8 cellular contexts compared by ENCODE assay signal in genomic region chr13:99307247-99307646, GRCh38. TPM values are rescaled to one million over a fixed set of nuclear protein-coding genes. Genes with fewer than 3 reads are reported as not detected.
DNase-seq lines count a peak whose midpoint lies in the region; ATAC-seq and TF ChIP-seq lines count a peak whose summit lies in the region.

TSS of gene GPR183 (minus strand) at chr13:99307399. CDS start at chr13:99296145, 11,254 bp downstream.

- peak within 1 kb of the TSS; percentile 30 for H3K4me2 ChIP-seq in SU-DHL-6 (ENCODE audit: low read depth, low read length, poor library complexity, severe bottlenecking)

- H3K9ac ChIP-seq in SU-DHL-6 (ENCODE audit: low read length) (no peak within 1 kb of the TSS), skeletal muscle tissue (ENCODE audit: low read depth in 1 of 3, low read length in 3 of 3) (peak within 1 kb of the TSS in 1 of 3 donors; percentile 2)

- CTCF ChIA-PET in A673 (lab: Charles Lee) = no interaction called here

- no peak within 1 kb of the TSS for H3K4me3 ChIP-seq in SU-DHL-6 (ENCODE audit: insufficient read depth, low read length, poor library complexity, severe bottlenecking)
- peak within 1 kb of the TSS in 1 of 3 donors; percentile 36 for H3K4me3 ChIP-seq in skeletal muscle tissue (ENCODE audit: low read length in 3 of 3)
- H3K4me3 ChIP-seq in A673 (ENCODE audit: low read depth, low read length, poor library complexity, severe bottlenecking) = no peak within 1 kb of the TSS

- peak within 1 kb of the TSS; percentile 94 for H3K4me3 Mint-ChIP-seq in activated T-cell treated with anti-CD3 and anti-CD28 coated beads, Interleukin-2, amount 50 U/mL, for 4 hours

- peaks cover 29% of the 10 kb centered on the region for H3K36me3 Mint-ChIP-seq in activated T-cell treated with anti-CD3 and anti-CD28 coated beads, Interleukin-2, amount 50 U/mL, for 4 hours (ENCODE audit: insufficient read depth)

- intact Hi-C loops in Right ventricle myocardium superior (cut with DNase I) (no loop called here), A673 (cut with micrococcal nuclease; ENCODE audit: unreplicated experiment) (no loop called here)

- no peaks in the 10 kb centered on the region for H3K27me3 Mint-ChIP-seq in activated T-cell treated with anti-CD3 and anti-CD28 coated beads, Interleukin-2, amount 50 U/mL, for 4 hours (ENCODE audit: low read depth)

- no peak for DNase-seq in activated T-cell treated with anti-CD3 and anti-CD28 coated beads, Interleukin-2, amount 50 U/mL, for 4 hours
- DNase-seq in activated T-cell treated with anti-CD3 and anti-CD28 coated beads, Interleukin-2, amount 50 U/mL, for 48 hours = no peak
- DNase-seq in Right ventricle myocardium superior (no peak), T-helper 9 cell (no peak), A673 (ENCODE audit: low spot score) (no peak)

- no peaks in the 10 kb centered on the region for H4K20me1 ChIP-seq in SU-DHL-6 (ENCODE audit: low read depth, low read length)

- peak; percentile 28 to 37 for ATAC-seq in activated T-cell treated with anti-CD3 and anti-CD28 coated beads, Interleukin-2, amount 50 U/mL, for 4 hours
- ATAC-seq in HG03039 (IDR thresholded peaks at IDR 0.05; ENCODE audit: unreplicated experiment) = peak; percentile 59
- peak; percentile 71 for ATAC-seq in Right ventricle myocardium superior (ENCODE audit: poor library complexity)

- H3K27ac ChIP-seq in SU-DHL-6 (ENCODE audit: low read depth, low read length) = no peak within 1 kb of the TSS
- H3K27ac ChIP-seq in skeletal muscle tissue (ENCODE audit: low read depth, low read length) = peak within 1 kb of the TSS; percentile 21
- H3K27ac ChIP-seq in A673 (ENCODE audit: low read depth, low read length, poor library complexity, severe bottlenecking) = no peak within 1 kb of the TSS

- no peaks in the 10 kb centered on the region for H3K9me3 Mint-ChIP-seq in activated T-cell treated with anti-CD3 and anti-CD28 coated beads, Interleukin-2, amount 50 U/mL, for 4 hours

- H3K9me2 ChIP-seq in SU-DHL-6 (replicated peaks; ENCODE audit: insufficient read depth, low read length) = no peaks in the 10 kb centered on the region

- peaks cover 2 to 8% (median 3%) of the 10 kb centered on the region in 3 donors for H3K4me1 ChIP-seq in skeletal muscle tissue (ENCODE audit: control insufficient read depth in 3 of 3, insufficient read depth in 3 of 3, low read length in 3 of 3)
- H3K4me1 ChIP-seq in A673 (ENCODE audit: insufficient read depth, low read length, poor library complexity, severe bottlenecking) = no peaks in the 10 kb centered on the region

- H3K36me3 ChIP-seq in SU-DHL-6 (ENCODE audit: low read length) = no peaks in the 10 kb centered on the region
- peaks cover 0 to 3% (median 0%) of the 10 kb centered on the region in 3 donors for H3K36me3 ChIP-seq in skeletal muscle tissue (ENCODE audit: control insufficient read depth in 3 of 3, insufficient read depth in 3 of 3, low read length in 3 of 3)
- H3K36me3 ChIP-seq in A673 (ENCODE audit: insufficient read depth, low read length, poor library complexity, severe bottlenecking) = no peaks in the 10 kb centered on the region

- H3K27me3 ChIP-seq in SU-DHL-6 (ENCODE audit: low read length) (no peaks in the 10 kb centered on the region), skeletal muscle tissue (ENCODE audit: control insufficient read depth in 3 of 3, insufficient read depth in 3 of 3, low read length in 3 of 3) (no peaks in the 10 kb centered on the region), A673 (replicated peaks; ENCODE audit: insufficient read depth, low read depth, low read length, poor library complexity) (no peaks in the 10 kb centered on the region)

- peaks cover 82% of the 10 kb centered on the region for H3K4me1 Mint-ChIP-seq in activated T-cell treated with anti-CD3 and anti-CD28 coated beads, Interleukin-2, amount 50 U/mL, for 4 hours (ENCODE audit: low read depth)

- no peaks in the 10 kb centered on the region for H3K79me2 ChIP-seq in SU-DHL-6 (ENCODE audit: insufficient read depth, low read length)

- TF ChIP-seq CTCF in SU-DHL-6 (IDR thresholded peaks at IDR 0.05; ENCODE audit: insufficient read depth, low read length, poor library complexity, severe bottlenecking) (no peak), A673 (conservative IDR thresholded peaks at IDR 0.05; ENCODE audit: low read depth, low read length) (no peak)

- H3K9me3 ChIP-seq in SU-DHL-6 (ENCODE audit: insufficient read depth, low read length) (no peaks in the 10 kb centered on the region), skeletal muscle tissue (ENCODE audit: control insufficient read depth in 3 of 3, low read length in 3 of 3) (no peaks in the 10 kb centered on the region), A673 (ENCODE audit: low read depth, low read length, poor library complexity, severe bottlenecking) (no peaks in the 10 kb centered on the region)

- H3F3A ChIP-seq in SU-DHL-6 (ENCODE audit: insufficient read depth) = no peaks in the 10 kb centered on the region

- no peak within 1 kb of the TSS for H2AFZ ChIP-seq in SU-DHL-6 (ENCODE audit: low read depth, low read length, severe bottlenecking)

- POLR2A ChIA-PET in A673 (lab: Charles Lee; ENCODE audit: low non-redundant PET) = no interaction called here

- BruUV-seq in A673 (replicated peaks; lab: Mats Ljungman, UMichigan) = no TSS peak

RNA-seq across cellular contexts. Expression of gene GPR183, which starts in this region (rescaled TPM):
- total RNA-seq in activated T-cell treated with anti-CD3 and anti-CD28 coated beads, Interleukin-2, amount 50 U/mL, for 4 hours = 10 to 100 TPM; 48.6 to 86.8 (median 65.7) TPM
- total RNA-seq in Right ventricle myocardium superior (1.6 TPM), skeletal muscle tissue (4.7 TPM), A673 (2021) (not detected in 2 replicates)
